11 cellular contexts compared by ENCODE assay signal in the genomic region with DNA sequence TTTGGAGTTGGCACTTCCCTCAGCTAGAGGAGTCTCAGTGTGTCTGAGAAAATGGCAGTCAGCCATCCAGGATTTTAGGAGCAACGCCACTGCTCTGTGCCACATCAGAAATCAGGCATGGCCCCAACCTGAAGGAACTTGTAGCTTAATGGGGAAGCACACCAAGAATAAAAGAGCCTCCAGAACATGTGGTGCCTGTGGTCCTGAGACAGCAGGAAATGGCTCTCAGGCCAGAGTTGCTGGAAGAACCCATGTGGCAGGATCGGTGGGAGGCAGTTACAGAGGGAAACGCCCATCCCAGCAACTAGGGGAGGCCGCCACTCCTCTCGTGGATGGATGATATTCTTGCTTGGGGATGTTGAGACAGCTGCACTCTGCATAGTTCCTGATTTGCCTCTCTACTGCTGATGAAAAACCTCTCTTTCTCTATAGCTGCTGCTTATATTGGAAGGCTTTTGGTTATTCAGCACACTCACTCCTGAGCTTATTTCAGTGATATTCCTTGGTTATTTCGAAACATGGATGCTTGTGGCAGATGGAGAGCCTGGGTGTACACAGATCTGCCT. TPM values are rescaled to one million over a fixed set of nuclear protein-coding genes. Genes with fewer than 3 reads are reported as not detected.
DNase-seq lines count a peak whose midpoint lies in the region; ATAC-seq, FAIRE-seq and TF ChIP-seq lines count a peak whose summit lies in the region.
"Had no signal": no experiment of that assay in that cellular context is flagged by ENCODE, and none has a peak within 500 bp of the region (broad histone marks: within the 10 kb centered on the region; RNA-seq: fewer than 3 reads in every experiment).

No MANE protein-coding gene starts in this region.

- H3K9ac ChIP-seq in GM12878 (ENCODE audit: control insufficient read depth, insufficient read depth, low read length) = no peak overlapping the region

- TF ChIP-seq CTCF in GM12878 (IDR thresholded peaks at IDR 0.05 in 2 of 3, conservative IDR thresholded peaks at IDR 0.05 in 1 of 3; ENCODE audit: control insufficient read depth in 2 of 3, extremely low read depth in 1 of 3, insufficient read depth in 1 of 3, low read depth in 3 of 3, low read length in 3 of 3) = no peak

- no peak for TF ChIP-seq RAD21 in GM12878 (IDR thresholded peaks at IDR 0.05; ENCODE audit: insufficient read depth, low read depth, low read length)

- DNase-seq in activated naive CD4-positive, alpha-beta T cell treated with anti-CD3 and anti-CD28 coated beads for 36 hours = no peak
- DNase-seq in activated naive CD4-positive, alpha-beta T cell treated with anti-CD3 and anti-CD28 coated beads, Interleukin-2, amount 50 U/mL, for 16 hours = no peak
- DNase-seq in GM12878 (ENCODE audit: low read depth, low spot score) = no peak
- DNase-seq in medulla oblongata (ENCODE audit: extremely low spot score) = peak; percentile 68
- DNase-seq in ureter (ENCODE audit: low spot score) = peak; percentile 36
- no peak for DNase-seq in NCI-H2029 (lab: John Stamatoyannopoulos, UW)
- no peak for DNase-seq in epidermal melanocyte (ENCODE audit: insufficient read length, low spot score)
- DNase-seq: activated B cell treated with CpG ODN at 0.5 μM for 24 hours, cerebellar nuclear complex, COR-L47 had no signal

- no peaks in the 10 kb centered on the region for H3K27me3 ChIP-seq in GM12878 (replicated peaks in 1 of 2; ENCODE audit: control insufficient read depth in 2 of 2, insufficient read depth in 2 of 2, low read length in 1 of 2)

- peaks cover 33 to 49% of the 10 kb centered on the region in 2 experiments for H3K36me3 ChIP-seq in GM12878 (ENCODE audit: control insufficient read depth in 2 of 2, insufficient read depth in 2 of 2, low read length in 1 of 2)

- intact Hi-C loops in activated naive CD4-positive, alpha-beta T cell treated with anti-CD3 and anti-CD28 coated beads for 36 hours (cut with micrococcal nuclease) = no loop called here
- intact Hi-C loops in GM12878 (cut with micrococcal nuclease; ENCODE audit: unreplicated experiment) = no loop called here

- WGBS in GM12878 (ENCODE audit: insufficient coverage, insufficient replicate concordance, low lambda C conversion rate, missing lambda C conversion rate) = 93% methylated on average over 6 of the region's 6 CpGs

- H3K4me3 Mint-ChIP-seq in activated naive CD4-positive, alpha-beta T cell treated with anti-CD3 and anti-CD28 coated beads for 36 hours = no peak overlapping the region
- H3K4me3 Mint-ChIP-seq: activated B cell treated with CpG ODN at 0.5 μM for 24 hours had no signal

- peaks cover 28% of the 10 kb centered on the region for H3K36me3 Mint-ChIP-seq in activated naive CD4-positive, alpha-beta T cell treated with anti-CD3 and anti-CD28 coated beads for 36 hours (ENCODE audit: low read depth)

- no peak for FAIRE-seq in GM12878 (lab: Jason Lieb, UNC)

- no peak overlapping the region for H3K4me3 ChIP-seq in GM12878

- RAD21 ChIA-PET in GM12878 (lab: Charles Lee; ENCODE audit: unreplicated experiment) = interaction anchor here (0.7 kb wide), 1 partner anchor 472 kb away, joined by 3 read pairs; no protein-coding TSS in a partner anchor

- H3K27me3 Mint-ChIP-seq in activated naive CD4-positive, alpha-beta T cell treated with anti-CD3 and anti-CD28 coated beads for 36 hours (ENCODE audit: low read depth) = no peaks in the 10 kb centered on the region
- H3K27me3 Mint-ChIP-seq: activated B cell treated with CpG ODN at 0.5 μM for 24 hours had no signal

- H3K4me1 Mint-ChIP-seq in activated naive CD4-positive, alpha-beta T cell treated with anti-CD3 and anti-CD28 coated beads for 36 hours (ENCODE audit: low read depth) = no peaks in the 10 kb centered on the region
- H3K4me1 Mint-ChIP-seq: activated B cell treated with CpG ODN at 0.5 μM for 24 hours had no signal

- TF ChIP-seq POLR2A in GM12878 (IDR thresholded peaks at IDR 0.05; ENCODE audit: low read depth, low read length) = no peak; the same call in 1 of the 2 replicates

- CTCF ChIA-PET in activated naive CD4-positive, alpha-beta T cell treated with anti-CD3 and anti-CD28 coated beads for 36 hours (lab: Charles Lee) = interaction anchor here (0.8 to 1.5 kb wide), 8 partner anchors 12 to 489 kb away, joined by 3 to 6 read pairs (median 3); no protein-coding TSS in a partner anchor
- CTCF ChIA-PET in GM12878 (lab: Yijun Ruan, JAX) = interaction anchor here (0.7 to 1.3 kb wide), 2 partner anchors 13 to 17 kb away, joined by 3 read pairs; no protein-coding TSS in a partner anchor

- peak overlapping the region; percentile 23 for H3K27ac Mint-ChIP-seq in activated naive CD4-positive, alpha-beta T cell treated with anti-CD3 and anti-CD28 coated beads for 36 hours
- H3K27ac Mint-ChIP-seq: activated B cell treated with CpG ODN at 0.5 μM for 24 hours had no signal

- H4K20me1 ChIP-seq in GM12878 (ENCODE audit: control insufficient read depth, insufficient read depth) = no peaks in the 10 kb centered on the region

- no peak overlapping the region for H3K27ac ChIP-seq in GM12878 (ENCODE audit: control insufficient read depth, insufficient read depth)

- H3K9me3 ChIP-seq in GM12878 (replicated peaks; ENCODE audit: control insufficient read depth, insufficient read depth, low read length) = no peaks in the 10 kb centered on the region

- TF ChIP-seq EP300 in GM12878 (IDR thresholded peaks at IDR 0.05; ENCODE audit: borderline replicate concordance in 1 of 2, control insufficient read depth in 1 of 2, low read depth in 2 of 2, low read length in 2 of 2) = no peak

- POLR2A ChIA-PET in GM12878 (lab: Charles Lee) = no interaction called here

- ATAC-seq in GM12878 (no peak), GM21528 (IDR thresholded peaks at IDR 0.05; ENCODE audit: low FRiP score, unreplicated experiment) (no peak)

- no peaks in the 10 kb centered on the region for H3K9me3 Mint-ChIP-seq in activated naive CD4-positive, alpha-beta T cell treated with anti-CD3 and anti-CD28 coated beads for 36 hours
- H3K9me3 Mint-ChIP-seq: activated B cell treated with CpG ODN at 0.5 μM for 24 hours had no signal

- no peak overlapping the region for H3K4me2 ChIP-seq in GM12878 (ENCODE audit: control insufficient read depth, insufficient read depth)

- no peaks in the 10 kb centered on the region for H3K79me2 ChIP-seq in GM12878 (ENCODE audit: control insufficient read depth, insufficient read depth, low read length)

- H2AFZ ChIP-seq in GM12878 (ENCODE audit: control insufficient read depth, low read depth, low read length) = no peak overlapping the region

- in situ Hi-C loops in GM12878 (cut with MboI) = no loop called here

- SMC1A ChIA-PET in GM12878 (lab: Charles Lee; ENCODE audit: uncharacterized antibody, unreplicated experiment) = interaction anchor here (1.1 kb wide), 1 partner anchor 17 kb away, joined by 3 read pairs; no protein-coding TSS in a partner anchor

- no TSS peak for BruUV-seq in GM12878 (replicated peaks; lab: Mats Ljungman, UMichigan)

- no peaks in the 10 kb centered on the region for H3K4me1 ChIP-seq in GM12878 (ENCODE audit: control insufficient read depth, insufficient read depth, low read length)

TF ChIP-seq in GM12878, 131 proteins besides CTCF, POLR2A, EP300 and RAD21:
- 0 out of 2 replicates have a peak, but pooled peaks have one; percentile 26 for TF ChIP-seq POLR2AphosphoS2 (IDR thresholded peaks at IDR 0.05; ENCODE audit: low read depth, low read length)
- TF ChIP-seq SUZ12 (IDR thresholded peaks at IDR 0.05; ENCODE audit: unreplicated experiment) = no peak
TF ChIP-seq in GM12878: peak in this region for 1.

RNA-seq across cellular contexts. Expression of a gene that starts 52.5 kb away (rescaled TPM):
- 1 to 10 TPM; 5.3 to 5.4 TPM for total RNA-seq in activated naive CD4-positive, alpha-beta T cell treated with anti-CD3 and anti-CD28 coated beads for 36 hours
- total RNA-seq in GM12878 (2013; cell fraction: nucleolus; rRNA removed) = 10.9 and 13.4 TPM in 2 replicates
- 2.1 and 2.9 TPM in 2 replicates for total RNA-seq in GM12878 (2014; rRNA removed)
- total RNA-seq in GM12878 (2014; rRNA removed; fragmentation: Illumina TruSeq; extraction: Trizol) = 1.2 and 1.5 TPM in 2 replicates
- 2.5 and 2.7 TPM in 2 replicates for total RNA-seq in GM12878 (2021)
- 0.52 TPM for polyA plus RNA-seq in GM12878 (2011; ENCODE audit: low read depth)
- polyA plus RNA-seq in GM12878 (2011; rRNA removed) = 0.89 and 2.4 TPM in 2 replicates
- polyA plus RNA-seq in GM12878 (2011; cell fraction: cytosol; rRNA removed) = 3.2 and 4.9 TPM in 2 replicates
- 7.3 and 12.1 TPM in 2 replicates for polyA plus RNA-seq in GM12878 (2011; cell fraction: nucleus; rRNA removed)
- polyA plus RNA-seq in GM12878 (2012) = 0.95 and 1.3 TPM in 2 replicates
- polyA plus RNA-seq in GM12878 (2014; fragmentation: Illumina TruSeq; extraction: Trizol) = 0.19 and 1.1 TPM in 2 replicates
- under 1 TPM in 1 of 2 experiments, not detected in 1; 0.04 TPM for polyA plus RNA-seq in GM12878 (2014; fragmentation: Nextera tagmentation; extraction: Ambion mirVana)
- 3.0 and 3.1 TPM in 2 replicates for polyA plus RNA-seq in GM12878 (2014; rRNA removed)
- 1 to 10 TPM; 2.0 to 2.1 TPM for polyA plus RNA-seq in GM12878 (2016; fragmentation: Nextera tagmentation; extraction: Ambion mirVana)
- polyA minus RNA-seq in GM12878 (2011; rRNA and poly(A)+ RNA removed) = 2.0 and 4.1 TPM in 2 replicates
- polyA minus RNA-seq in GM12878 (2011; cell fraction: cytosol; rRNA and poly(A)+ RNA removed) = 1.8 and 2.3 TPM in 2 replicates
- 2.8 and 5.5 TPM in 2 replicates for polyA minus RNA-seq in GM12878 (2011; cell fraction: nucleus; rRNA and poly(A)+ RNA removed)
- total RNA-seq in ureter = 12.3 TPM

Comparison
In these comparisons a context has a peak if more than half of its experiments do, and no peak if none do; other contexts are left out.
1. DNase-seq: peak in medulla oblongata (single experiment) and ureter (single experiment); none in activated naive CD4-positive, alpha-beta T cell treated with anti-CD3 and anti-CD28 coated beads for 36 hours (single experiment), activated naive CD4-positive, alpha-beta T cell treated with anti-CD3 and anti-CD28 coated beads, Interleukin-2, amount 50 U/mL, for 16 hours (single experiment), GM12878 (single experiment), NCI-H2029 (single experiment) and epidermal melanocyte (single experiment).